7 cellular contexts compared by ENCODE assay signal in genomic region chrX:119750751-119751150, GRCh38. TPM values are rescaled to one million over a fixed set of nuclear protein-coding genes. Genes with fewer than 3 reads are reported as not detected.
"Had no signal": no experiment of that assay in that cellular context is flagged by ENCODE, and none has a peak within 500 bp of the region (broad histone marks: within the 10 kb centered on the region; RNA-seq: fewer than 3 reads in every experiment).

No MANE protein-coding gene starts in this region.

RNA-seq across cellular contexts. Expression of gene SOWAHD, which starts 7.6 kb away (rescaled TPM):
- total RNA-seq: dermis blood vessel endothelial cell, dermis microvascular lymphatic vessel endothelial cell, endothelial cell of umbilical vein, epithelial cell of proximal tubule, esophagus mucosa, esophagus muscularis mucosa, glomerular endothelial cell had no signal
- polyA plus RNA-seq: endothelial cell of umbilical vein had no signal
